ENCODE assay signal across 8 cellular contexts in the genomic region with DNA sequence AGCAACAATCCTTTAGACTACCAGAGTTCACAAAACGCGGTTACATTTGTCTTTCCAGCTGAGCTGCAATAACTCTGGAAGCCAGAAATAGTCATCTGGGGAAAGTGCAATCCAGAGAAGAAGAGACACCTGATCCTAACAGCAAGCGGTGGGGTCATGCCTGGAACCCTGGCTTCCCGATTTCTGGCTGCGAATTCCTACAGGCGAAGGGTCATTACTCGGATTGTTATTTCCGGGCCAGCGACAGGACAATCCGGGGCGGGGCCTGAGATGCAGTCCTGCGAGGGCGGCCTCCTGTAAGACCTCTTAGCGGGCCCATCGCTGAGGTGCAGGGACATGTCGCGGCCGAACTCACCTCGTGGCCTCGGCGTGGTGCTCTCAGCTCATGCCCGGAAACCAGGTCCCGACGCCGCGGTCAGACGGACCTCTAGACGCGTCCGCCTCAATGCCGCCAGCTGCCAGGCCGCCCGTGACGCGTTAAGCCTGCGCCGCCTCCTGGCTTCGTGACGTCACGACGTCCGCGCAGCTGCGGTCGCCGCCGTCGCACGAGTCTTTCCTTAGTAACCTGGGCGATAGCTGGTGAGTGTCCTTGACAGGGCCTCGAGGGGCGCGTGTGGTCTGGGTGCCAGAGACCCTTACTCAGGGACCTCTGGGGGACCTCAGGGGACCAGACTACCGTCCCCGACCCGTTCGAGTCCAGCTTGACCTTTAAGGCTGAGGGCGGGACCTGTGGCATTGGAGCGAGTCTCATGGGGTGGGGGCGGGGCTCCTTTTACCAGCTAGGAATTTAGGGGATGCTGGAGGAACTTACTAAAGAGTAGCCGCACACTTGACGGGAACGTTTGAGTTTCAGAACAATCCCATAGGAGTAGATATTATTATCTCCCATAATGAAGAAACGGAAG. TPM values are rescaled to one million over a fixed set of nuclear protein-coding genes. Genes with fewer than 3 reads are reported as not detected.
DNase-seq lines count a peak whose midpoint lies in the region; ATAC-seq and TF ChIP-seq lines count a peak whose summit lies in the region.

A gene with protein sequence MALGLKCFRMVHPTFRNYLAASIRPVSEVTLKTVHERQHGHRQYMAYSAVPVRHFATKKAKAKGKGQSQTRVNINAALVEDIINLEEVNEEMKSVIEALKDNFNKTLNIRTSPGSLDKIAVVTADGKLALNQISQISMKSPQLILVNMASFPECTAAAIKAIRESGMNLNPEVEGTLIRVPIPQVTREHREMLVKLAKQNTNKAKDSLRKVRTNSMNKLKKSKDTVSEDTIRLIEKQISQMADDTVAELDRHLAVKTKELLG (plus strand): TSS at position 523 of the 905 bp plus-strand sequence. CDS start 6,010 bp downstream, outside the sequence.
A gene with protein sequence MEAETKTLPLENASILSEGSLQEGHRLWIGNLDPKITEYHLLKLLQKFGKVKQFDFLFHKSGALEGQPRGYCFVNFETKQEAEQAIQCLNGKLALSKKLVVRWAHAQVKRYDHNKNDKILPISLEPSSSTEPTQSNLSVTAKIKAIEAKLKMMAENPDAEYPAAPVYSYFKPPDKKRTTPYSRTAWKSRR (minus strand): TSS at position 481 of the 905 bp plus-strand sequence. CDS start 3,348 bp downstream, outside the sequence.

- H3K36me3 ChIP-seq in BJ (ENCODE audit: control insufficient read depth, insufficient read depth, low read length) = no peaks in the 10 kb centered on the region

- H3K4me3 ChIP-seq in BJ (ENCODE audit: low read depth, low read length) = peak within 1 kb of the TSS; percentile 71

- TF ChIP-seq CTCF in BJ (IDR thresholded peaks at IDR 0.05; ENCODE audit: insufficient read depth, low read depth, low read length) = no peak

- no peaks in the 10 kb centered on the region for H3K27me3 ChIP-seq in BJ (ENCODE audit: control insufficient read depth, insufficient read depth, low read length)

- ATAC-seq in HG03439 (IDR thresholded peaks at IDR 0.05; ENCODE audit: unreplicated experiment) (peak; percentile 83), left lobe of liver (peak; percentile 88)

- POLR2A ChIA-PET in BJ (lab: Charles Lee) = no interaction called here

- CTCF ChIA-PET in BJ (lab: Yijun Ruan, JAX) = interaction anchor here (0.6 to 2.0 kb wide), 10 partner anchors 12 to 547 kb away, joined by 3 to 8 read pairs (median 5); no protein-coding TSS in a partner anchor

- DNase-seq in BJ (ENCODE audit: low read depth) = peak; percentile 47
- DNase-seq in GM19238 (ENCODE audit: insufficient read length, low spot score) = peak; percentile 75
- DNase-seq in NCI-H524 treated with DMSO at 0.1 percent for 48 hours (lab: John Stamatoyannopoulos, UW) = peak; percentile 62
- peak; percentile 84 for DNase-seq in activated CD4-positive, alpha-beta T cell treated with anti-CD3 and anti-CD28 coated beads, Interleukin-2, amount 50 U/mL, for 1 hour
- peak; percentile 79 for DNase-seq in dedifferentiated amniotic fluid mesenchymal stem cell (ENCODE audit: extremely low spot score)
- peak; percentile 93 for DNase-seq in left lobe of liver (ENCODE audit: low spot score)
- peak; percentile 87 to 92 for DNase-seq in stimulated activated CD4-positive, alpha-beta T cell treated with anti-CD3 and anti-CD28 coated beads, Interleukin-2, amount 100 ng/mL, for 24 hours

RNA-seq across cellular contexts. Expression of the first gene that starts in this region (rescaled TPM):
- polyA plus RNA-seq in BJ (2011; rRNA removed) = 35.1 and 51.2 TPM in 2 replicates
- polyA minus RNA-seq in BJ (2011; rRNA and poly(A)+ RNA removed) = 17.5 and 21.2 TPM in 2 replicates
- total RNA-seq in left lobe of liver = 16.3 TPM

RNA-seq across cellular contexts. Expression of the second gene that starts in this region (rescaled TPM):
- 14.7 and 29.3 TPM in 2 replicates for polyA plus RNA-seq in BJ (2011; rRNA removed)
- polyA minus RNA-seq in BJ (2011; rRNA and poly(A)+ RNA removed) = 8.2 and 9.9 TPM in 2 replicates
- 7.5 TPM for total RNA-seq in left lobe of liver

Comparison
In these comparisons a context has a peak if more than half of its experiments do, and no peak if none do; other contexts are left out.
1. Peak in every context shown above with its lines: DNase-seq, ATAC-seq and H3K4me3 ChIP-seq.